ENCODE assay signal across 18 cellular contexts in the genomic region with DNA sequence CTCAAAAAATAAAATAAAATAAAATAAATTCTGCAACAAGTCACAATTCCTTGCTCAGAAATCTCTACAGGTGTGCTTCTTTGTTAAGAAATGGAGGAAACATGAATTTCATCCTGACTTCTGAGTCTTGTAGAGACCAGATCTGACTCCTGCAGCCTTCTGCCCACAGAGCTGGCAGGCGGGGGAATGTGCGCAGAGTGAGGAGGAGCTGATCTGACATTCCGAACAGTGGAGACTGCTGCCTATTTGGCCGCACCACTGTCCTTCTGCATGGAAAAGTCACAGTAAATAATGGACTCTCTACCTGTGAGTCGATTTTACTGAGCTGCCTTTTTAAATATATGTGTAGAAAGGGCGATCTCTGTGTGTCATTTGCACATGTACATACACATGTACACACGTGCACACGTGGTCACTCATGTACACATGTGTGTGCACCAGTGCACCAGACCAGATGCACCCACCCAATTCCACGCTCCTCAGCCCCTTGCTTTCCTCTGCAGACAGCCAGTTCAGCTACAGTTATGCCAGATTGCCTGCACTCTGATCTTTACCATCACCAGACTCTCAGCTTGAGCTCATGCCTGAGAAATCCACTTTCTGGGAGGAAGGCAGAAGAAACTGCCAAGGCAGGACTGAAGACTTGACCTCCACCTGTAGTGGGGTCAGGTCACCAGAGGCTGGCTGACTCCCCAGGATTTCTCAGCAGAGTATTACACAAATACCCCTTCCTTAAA. TPM values are rescaled to one million over a fixed set of nuclear protein-coding genes. Genes with fewer than 3 reads are reported as not detected.
A peak's percentile ranks its signal among the peaks of the same experiment; 100 is the strongest.
DNase-seq lines count a peak whose midpoint lies in the region; ATAC-seq and TF ChIP-seq lines count a peak whose summit lies in the region.
"Had no signal": no experiment of that assay in that cellular context is flagged by ENCODE, and none has a peak within 500 bp of the region (broad histone marks: within the 10 kb centered on the region; RNA-seq: fewer than 3 reads in every experiment).

No MANE protein-coding gene starts in this region.

- H3K4me3 Mint-ChIP-seq in activated CD4-positive, alpha-beta T cell treated with anti-CD3 and anti-CD28 coated beads for 36 hours, result peak overlapping the region; percentile 67
- peak overlapping the region; percentile 63 to 73 (median 71) for H3K4me3 Mint-ChIP-seq in T-cell
- no peak overlapping the region for H3K4me3 Mint-ChIP-seq in dendritic cell treated with granulocyte-macrophage colony-stimulating factor and Interleukin-4, amounts not matched to agents 40 ng/mL and 50 ng/mL, for 4 days

- peaks cover 97% of the 10 kb centered on the region for H3K4me1 Mint-ChIP-seq in activated CD4-positive, alpha-beta T cell treated with anti-CD3 and anti-CD28 coated beads for 36 hours
- peaks cover 98 to 99% (median 98%) of the 10 kb centered on the region in 3 donors for H3K4me1 Mint-ChIP-seq in T-cell
- peaks cover 85% of the 10 kb centered on the region for H3K4me1 Mint-ChIP-seq in dendritic cell treated with granulocyte-macrophage colony-stimulating factor and Interleukin-4, amounts not matched to agents 40 ng/mL and 50 ng/mL, for 4 days (ENCODE audit: low read depth)

- no peak for TF ChIP-seq POLR2A in spleen (IDR thresholded peaks at IDR 0.05)

- H3K4me1 ChIP-seq in spleen, result peaks cover 22 to 100% (median 91%) of the 10 kb centered on the region in 6 donors
- H3K4me1 ChIP-seq: adrenal gland had no signal

- intact Hi-C loops in activated CD4-positive, alpha-beta T cell treated with anti-CD3 and anti-CD28 coated beads for 36 hours (cut with DNase I, micrococcal nuclease), result no loop called here
- intact Hi-C loops in dendritic cell treated with granulocyte-macrophage colony-stimulating factor and Interleukin-4, amounts not matched to agents 40 ng/mL and 50 ng/mL, for 4 days (cut with micrococcal nuclease), result loop anchor here (5.0 kb wide), 2 partner anchors 58 to 132 kb away; no protein-coding TSS in a partner anchor
- intact Hi-C loops in spleen (cut with DNase I; ENCODE audit: low total_unique reads), result no loop called here

- POLR2A ChIA-PET in activated CD4-positive, alpha-beta T cell treated with anti-CD3 and anti-CD28 coated beads for 36 hours (lab: Charles Lee), result interaction anchor here (0.6 to 7.2 kb wide), 13 partner anchors 8 to 153 kb away, joined by 3 to 67 read pairs (median 5); partner anchors contain the start of gene IKZF1
- POLR2A ChIA-PET in T-cell (lab: Charles Lee), result interaction anchor here (0.6 to 2.6 kb wide), 9 partner anchors 9 to 54 kb away, joined by 3 to 12 read pairs (median 3); no protein-coding TSS in a partner anchor

- H3K27me3 Mint-ChIP-seq in activated CD4-positive, alpha-beta T cell treated with anti-CD3 and anti-CD28 coated beads for 36 hours, result no peaks in the 10 kb centered on the region
- H3K27me3 Mint-ChIP-seq in T-cell, result no peaks in the 10 kb centered on the region
- H3K27me3 Mint-ChIP-seq in dendritic cell treated with granulocyte-macrophage colony-stimulating factor and Interleukin-4, amounts not matched to agents 40 ng/mL and 50 ng/mL, for 4 days, result no peaks in the 10 kb centered on the region

- ATAC-seq in activated CD4-positive, alpha-beta T cell treated with anti-CD3 and anti-CD28 coated beads for 36 hours, result no peak
- ATAC-seq in T-cell (replicated peaks in 1 of 4) (no peak), HG03520 (IDR thresholded peaks at IDR 0.05; ENCODE audit: unreplicated experiment) (no peak)
- ATAC-seq: right cardiac atrium had no signal

- H3K36me3 Mint-ChIP-seq in activated CD4-positive, alpha-beta T cell treated with anti-CD3 and anti-CD28 coated beads for 36 hours (ENCODE audit: low read depth), result peaks cover 94% of the 10 kb centered on the region
- peaks cover 79% of the 10 kb centered on the region for H3K36me3 Mint-ChIP-seq in T-cell
- peaks cover 88% of the 10 kb centered on the region for H3K36me3 Mint-ChIP-seq in dendritic cell treated with granulocyte-macrophage colony-stimulating factor and Interleukin-4, amounts not matched to agents 40 ng/mL and 50 ng/mL, for 4 days (ENCODE audit: low read depth)

- TF ChIP-seq CTCF in spleen (IDR thresholded peaks at IDR 0.05 in 8 of 11, conservative IDR thresholded peaks at IDR 0.05 in 3 of 11), result no peak

- H3K27ac Mint-ChIP-seq in activated CD4-positive, alpha-beta T cell treated with anti-CD3 and anti-CD28 coated beads for 36 hours, result peak overlapping the region; percentile 99
- peak overlapping the region; percentile 99 for H3K27ac Mint-ChIP-seq in T-cell
- H3K27ac Mint-ChIP-seq in dendritic cell treated with granulocyte-macrophage colony-stimulating factor and Interleukin-4, amounts not matched to agents 40 ng/mL and 50 ng/mL, for 4 days, result peak overlapping the region; percentile 94

- H3K9me3 Mint-ChIP-seq in activated CD4-positive, alpha-beta T cell treated with anti-CD3 and anti-CD28 coated beads for 36 hours (ENCODE audit: low read depth), result no peaks in the 10 kb centered on the region
- no peaks in the 10 kb centered on the region for H3K9me3 Mint-ChIP-seq in T-cell
- H3K9me3 Mint-ChIP-seq in dendritic cell treated with granulocyte-macrophage colony-stimulating factor and Interleukin-4, amounts not matched to agents 40 ng/mL and 50 ng/mL, for 4 days, result no peaks in the 10 kb centered on the region

- H3K9me3 ChIP-seq in spleen, result no peaks in the 10 kb centered on the region
- H3K9me3 ChIP-seq: adrenal gland had no signal

- 86 to 92% (median 87%) methylated on average over 9 of the region's 9 CpGs for WGBS in spleen, 5 donors

- no peaks in the 10 kb centered on the region for H3K27me3 ChIP-seq in spleen (replicated peaks in 1 of 7)
- H3K27me3 ChIP-seq: adrenal gland, hepatocyte had no signal

- H3K27ac ChIP-seq in spleen, result peak overlapping the region; percentile 66 to 92 (median 80)
- H3K27ac ChIP-seq: hepatocyte had no signal

- no peak for DNase-seq in activated CD4-positive, alpha-beta T cell treated with anti-CD3 and anti-CD28 coated beads for 36 hours
- DNase-seq in activated CD4-positive, alpha-beta T cell treated with anti-CD3 and anti-CD28 coated beads, Interleukin-2, amount 50 U/mL, for 4 hours, result no peak
- DNase-seq in T-cell, result peak in 1 of 34 experiments; percentile 10
- no peak for DNase-seq in spleen
- no peak for DNase-seq in SKM-1 (lab: John Stamatoyannopoulos, UW; ENCODE audit: unreplicated experiment)
- DNase-seq in NCI-H1105 (lab: John Stamatoyannopoulos, UW), result no peak
- DNase-seq: activated CD4-positive, CD25-positive, alpha-beta regulatory T cell treated with anti-CD3 and anti-CD28 coated beads, Interleukin-2, amount 50 U/mL, for 72 hours; adrenal gland; GOT3; Karpas-422; NCI-H187; NCI-H510A treated with DMSO at 0.1 percent for 48 hours; right cardiac atrium; stimulated activated CD4-positive, alpha-beta T cell treated with anti-CD3 and anti-CD28 coated beads, Interleukin-4, amount 100 ng/mL, for 1 hour had no signal

- peak overlapping the region in 1 of 8 donors; percentile 26 for H3K4me3 ChIP-seq in spleen
- H3K4me3 ChIP-seq: adrenal gland, hepatocyte had no signal

- H3K36me3 ChIP-seq in spleen, result peaks cover 0 to 98% (median 17%) of the 10 kb centered on the region in 6 donors
- H3K36me3 ChIP-seq: adrenal gland had no signal

- CTCF ChIA-PET in activated CD4-positive, alpha-beta T cell treated with anti-CD3 and anti-CD28 coated beads for 36 hours (lab: Charles Lee), result interaction anchor here (0.7 to 13.7 kb wide), 10 partner anchors 9 to 267 kb away, joined by 3 to 214 read pairs (median 4); no protein-coding TSS in a partner anchor
- CTCF ChIA-PET in T-cell (lab: Charles Lee), result interaction anchor here (0.6 to 3.9 kb wide), 12 partner anchors 9 to 146 kb away, joined by 3 to 24 read pairs (median 4); no protein-coding TSS in a partner anchor

RNA-seq across cellular contexts. Expression of gene IKZF1, which starts 54.9 kb away (rescaled TPM):
- 100 to 1,000 TPM; 245 to 260 TPM for total RNA-seq in activated CD4-positive, alpha-beta T cell treated with anti-CD3 and anti-CD28 coated beads for 36 hours
- total RNA-seq in T-cell (100 to 1,000 TPM; 429 to 525 (median 494) TPM), spleen (100 to 1,000 TPM; 212 to 389 (median 260) TPM)
- polyA plus RNA-seq in spleen, result 10 to 100 TPM; 36.4 to 39.2 (median 37.9) TPM
- total RNA-seq: chondrocyte had no signal
